In genomic region chr9:124820606-124821246, GRCh38 we compare ENCODE assay signal across 1 cellular context.
TF ChIP-seq lines count a peak whose summit lies in the region.

No MANE protein-coding gene starts in this region.

TF ChIP-seq in GM23338, 12 proteins besides CTCF, POLR2A, EP300 and RAD21 (continued from another document):
- TF ChIP-seq, protein P1, sequence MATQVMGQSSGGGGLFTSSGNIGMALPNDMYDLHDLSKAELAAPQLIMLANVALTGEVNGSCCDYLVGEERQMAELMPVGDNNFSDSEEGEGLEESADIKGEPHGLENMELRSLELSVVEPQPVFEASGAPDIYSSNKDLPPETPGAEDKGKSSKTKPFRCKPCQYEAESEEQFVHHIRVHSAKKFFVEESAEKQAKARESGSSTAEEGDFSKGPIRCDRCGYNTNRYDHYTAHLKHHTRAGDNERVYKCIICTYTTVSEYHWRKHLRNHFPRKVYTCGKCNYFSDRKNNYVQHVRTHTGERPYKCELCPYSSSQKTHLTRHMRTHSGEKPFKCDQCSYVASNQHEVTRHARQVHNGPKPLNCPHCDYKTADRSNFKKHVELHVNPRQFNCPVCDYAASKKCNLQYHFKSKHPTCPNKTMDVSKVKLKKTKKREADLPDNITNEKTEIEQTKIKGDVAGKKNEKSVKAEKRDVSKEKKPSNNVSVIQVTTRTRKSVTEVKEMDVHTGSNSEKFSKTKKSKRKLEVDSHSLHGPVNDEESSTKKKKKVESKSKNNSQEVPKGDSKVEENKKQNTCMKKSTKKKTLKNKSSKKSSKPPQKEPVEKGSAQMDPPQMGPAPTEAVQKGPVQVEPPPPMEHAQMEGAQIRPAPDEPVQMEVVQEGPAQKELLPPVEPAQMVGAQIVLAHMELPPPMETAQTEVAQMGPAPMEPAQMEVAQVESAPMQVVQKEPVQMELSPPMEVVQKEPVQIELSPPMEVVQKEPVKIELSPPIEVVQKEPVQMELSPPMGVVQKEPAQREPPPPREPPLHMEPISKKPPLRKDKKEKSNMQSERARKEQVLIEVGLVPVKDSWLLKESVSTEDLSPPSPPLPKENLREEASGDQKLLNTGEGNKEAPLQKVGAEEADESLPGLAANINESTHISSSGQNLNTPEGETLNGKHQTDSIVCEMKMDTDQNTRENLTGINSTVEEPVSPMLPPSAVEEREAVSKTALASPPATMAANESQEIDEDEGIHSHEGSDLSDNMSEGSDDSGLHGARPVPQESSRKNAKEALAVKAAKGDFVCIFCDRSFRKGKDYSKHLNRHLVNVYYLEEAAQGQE (IDR thresholded peaks at IDR 0.05; ENCODE audit: unreplicated experiment): no peak
- TF ChIP-seq ETS1 (IDR thresholded peaks at IDR 0.05): no peak
- TF ChIP-seq, protein P2, sequence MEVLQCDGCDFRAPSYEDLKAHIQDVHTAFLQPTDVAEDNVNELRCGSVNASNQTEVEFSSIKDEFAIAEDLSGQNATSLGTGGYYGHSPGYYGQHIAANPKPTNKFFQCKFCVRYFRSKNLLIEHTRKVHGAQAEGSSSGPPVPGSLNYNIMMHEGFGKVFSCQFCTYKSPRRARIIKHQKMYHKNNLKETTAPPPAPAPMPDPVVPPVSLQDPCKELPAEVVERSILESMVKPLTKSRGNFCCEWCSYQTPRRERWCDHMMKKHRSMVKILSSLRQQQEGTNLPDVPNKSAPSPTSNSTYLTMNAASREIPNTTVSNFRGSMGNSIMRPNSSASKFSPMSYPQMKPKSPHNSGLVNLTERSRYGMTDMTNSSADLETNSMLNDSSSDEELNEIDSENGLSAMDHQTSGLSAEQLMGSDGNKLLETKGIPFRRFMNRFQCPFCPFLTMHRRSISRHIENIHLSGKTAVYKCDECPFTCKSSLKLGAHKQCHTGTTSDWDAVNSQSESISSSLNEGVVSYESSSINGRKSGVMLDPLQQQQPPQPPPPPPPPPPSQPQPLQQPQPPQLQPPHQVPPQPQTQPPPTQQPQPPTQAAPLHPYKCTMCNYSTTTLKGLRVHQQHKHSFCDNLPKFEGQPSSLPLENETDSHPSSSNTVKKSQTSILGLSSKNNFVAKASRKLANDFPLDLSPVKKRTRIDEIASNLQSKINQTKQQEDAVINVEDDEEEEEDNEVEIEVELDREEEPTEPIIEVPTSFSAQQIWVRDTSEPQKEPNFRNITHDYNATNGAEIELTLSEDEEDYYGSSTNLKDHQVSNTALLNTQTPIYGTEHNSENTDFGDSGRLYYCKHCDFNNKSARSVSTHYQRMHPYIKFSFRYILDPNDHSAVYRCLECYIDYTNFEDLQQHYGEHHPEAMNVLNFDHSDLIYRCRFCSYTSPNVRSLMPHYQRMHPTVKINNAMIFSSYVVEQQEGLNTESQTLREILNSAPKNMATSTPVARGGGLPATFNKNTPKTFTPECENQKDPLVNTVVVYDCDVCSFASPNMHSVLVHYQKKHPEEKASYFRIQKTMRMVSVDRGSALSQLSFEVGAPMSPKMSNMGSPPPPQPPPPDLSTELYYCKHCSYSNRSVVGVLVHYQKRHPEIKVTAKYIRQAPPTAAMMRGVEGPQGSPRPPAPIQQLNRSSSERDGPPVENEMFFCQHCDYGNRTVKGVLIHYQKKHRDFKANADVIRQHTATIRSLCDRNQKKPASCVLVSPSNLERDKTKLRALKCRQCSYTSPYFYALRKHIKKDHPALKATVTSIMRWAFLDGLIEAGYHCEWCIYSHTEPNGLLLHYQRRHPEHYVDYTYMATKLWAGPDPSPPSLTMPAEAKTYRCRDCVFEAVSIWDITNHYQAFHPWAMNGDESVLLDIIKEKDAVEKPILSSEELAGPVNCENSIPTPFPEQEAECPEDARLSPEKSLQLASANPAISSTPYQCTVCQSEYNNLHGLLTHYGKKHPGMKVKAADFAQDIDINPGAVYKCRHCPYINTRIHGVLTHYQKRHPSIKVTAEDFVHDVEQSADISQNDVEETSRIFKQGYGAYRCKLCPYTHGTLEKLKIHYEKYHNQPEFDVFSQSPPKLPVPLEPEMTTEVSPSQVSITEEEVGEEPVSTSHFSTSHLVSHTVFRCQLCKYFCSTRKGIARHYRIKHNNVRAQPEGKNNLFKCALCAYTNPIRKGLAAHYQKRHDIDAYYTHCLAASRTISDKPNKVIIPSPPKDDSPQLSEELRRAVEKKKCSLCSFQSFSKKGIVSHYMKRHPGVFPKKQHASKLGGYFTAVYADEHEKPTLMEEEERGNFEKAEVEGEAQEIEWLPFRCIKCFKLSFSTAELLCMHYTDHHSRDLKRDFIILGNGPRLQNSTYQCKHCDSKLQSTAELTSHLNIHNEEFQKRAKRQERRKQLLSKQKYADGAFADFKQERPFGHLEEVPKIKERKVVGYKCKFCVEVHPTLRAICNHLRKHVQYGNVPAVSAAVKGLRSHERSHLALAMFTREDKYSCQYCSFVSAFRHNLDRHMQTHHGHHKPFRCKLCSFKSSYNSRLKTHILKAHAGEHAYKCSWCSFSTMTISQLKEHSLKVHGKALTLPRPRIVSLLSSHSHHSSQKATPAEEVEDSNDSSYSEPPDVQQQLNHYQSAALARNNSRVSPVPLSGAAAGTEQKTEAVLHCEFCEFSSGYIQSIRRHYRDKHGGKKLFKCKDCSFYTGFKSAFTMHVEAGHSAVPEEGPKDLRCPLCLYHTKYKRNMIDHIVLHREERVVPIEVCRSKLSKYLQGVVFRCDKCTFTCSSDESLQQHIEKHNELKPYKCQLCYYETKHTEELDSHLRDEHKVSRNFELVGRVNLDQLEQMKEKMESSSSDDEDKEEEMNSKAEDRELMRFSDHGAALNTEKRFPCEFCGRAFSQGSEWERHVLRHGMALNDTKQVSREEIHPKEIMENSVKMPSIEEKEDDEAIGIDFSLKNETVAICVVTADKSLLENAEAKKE (CRISPR knock-in tag; IDR thresholded peaks at IDR 0.05): no peak
- no peak for TF ChIP-seq ZNF331 (CRISPR knock-in tag; IDR thresholded peaks at IDR 0.05; ENCODE audit: low read depth)
- no peak for TF ChIP-seq EZH2 (IDR thresholded peaks at IDR 0.05; ENCODE audit: low read depth, unreplicated experiment)
- no peak for TF ChIP-seq CREB1 (CRISPR knock-in tag; IDR thresholded peaks at IDR 0.05; ENCODE audit: low read depth)
